22 cellular contexts compared by ENCODE assay signal in the genomic region with DNA sequence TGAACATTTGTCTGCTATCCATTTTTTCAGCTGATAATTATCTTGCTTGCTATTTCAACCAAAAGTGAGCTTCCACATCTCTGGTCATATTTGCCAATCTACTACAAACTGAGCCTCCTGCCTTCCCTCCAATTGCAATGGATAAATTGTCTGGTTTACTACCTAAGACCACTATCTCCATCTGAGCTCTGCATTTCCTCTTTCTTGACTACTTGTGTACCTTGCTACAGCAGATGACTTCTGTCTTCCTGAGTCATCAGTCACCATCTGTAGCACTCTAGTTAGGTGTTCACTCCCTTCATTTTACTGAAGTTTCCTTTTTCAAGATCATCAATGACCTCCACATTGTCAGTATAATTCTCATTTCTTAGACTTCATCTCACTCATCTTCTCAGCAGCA.
"Had no signal": no experiment of that assay in that cellular context is flagged by ENCODE, and none has a peak within 500 bp of the region (broad histone marks: within the 10 kb centered on the region; RNA-seq: fewer than 3 reads in every experiment).

No MANE protein-coding gene starts in this region.

- ATAC-seq: Right ventricle myocardium inferior, SK-N-SH treated with all-trans-retinoic acid at 6 μM for 48 hours, T-helper 17 cell had no signal

- DNase-seq: KBM-7, MG63, MV-4-11, NCI-H1048, NCI-H1105, NCI-H1417, NCI-H1436 treated with DMSO at 0.1 percent for 48 hours, NCI-H187, NCI-H2029, NCI-H2081 treated with DMSO at 0.1 percent for 48 hours, NCI-H2227 treated with DMSO at 0.1 percent for 48 hours, NCI-H524, NCI-H526 treated with DMSO at 0.1 percent for 48 hours, NCI-H774, PC-9, Peyer's patch, SHP77 treated with DMSO at 0.1 percent for 48 hours, SJCRH30, T-helper 1 cell, T-helper 17 cell had no signal
